Comparison of ENCODE assay signal across 8 cellular contexts in the genomic region with DNA sequence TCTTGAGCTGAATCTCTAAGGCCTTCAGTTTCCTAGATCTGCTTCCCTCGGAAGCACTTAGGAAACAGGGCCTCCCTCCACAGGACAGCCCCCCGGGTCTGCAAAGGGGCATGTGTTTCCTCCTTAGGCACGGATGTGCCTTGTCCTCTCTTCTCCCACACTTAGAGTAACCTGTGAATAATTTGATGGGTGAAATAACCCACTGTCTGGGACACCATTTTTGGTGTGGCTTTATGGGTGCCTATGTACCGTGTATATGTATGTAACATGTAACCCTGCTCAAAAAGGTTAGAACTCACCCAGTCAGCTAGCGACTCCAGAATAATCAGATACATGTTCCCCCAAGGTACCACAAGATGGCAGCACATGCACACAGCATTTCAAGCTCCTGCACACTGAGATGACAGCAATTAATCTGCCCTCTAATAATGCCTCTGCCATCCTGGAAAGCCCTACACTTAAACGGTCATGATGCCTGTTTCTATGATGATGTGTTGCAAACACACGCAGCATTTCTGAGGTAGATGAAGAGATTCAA.
DNase-seq lines count a peak whose midpoint lies in the region; ATAC-seq and TF ChIP-seq lines count a peak whose summit lies in the region.

No MANE protein-coding gene starts in this region.

- DNase-seq in DMS114 treated with DMSO at 0.1 percent for 48 hours (lab: John Stamatoyannopoulos, UW; ENCODE audit: unreplicated experiment) = peak; percentile 82
- DNase-seq in Kasumi-1 (lab: John Stamatoyannopoulos, UW) = peak; percentile 90 to 94
- DNase-seq in PC-9 = peak; percentile 66 to 71
- DNase-seq in activated T-cell treated with anti-CD3 and anti-CD28 coated beads, Interleukin-2, amount 50 U/mL, for 24 hours = peak; percentile 66
- DNase-seq in fibroblast of gingiva (ENCODE audit: low read depth) = peak; percentile 78
- DNase-seq in neural crest cell (ENCODE audit: low read depth, low spot score) = peak; percentile 63
- DNase-seq in stromal cell of bone marrow (ENCODE audit: low read depth) = peak; percentile 70

- peaks cover 21% of the 10 kb centered on the region for H3K4me1 Mint-ChIP-seq in activated T-cell treated with anti-CD3 and anti-CD28 coated beads, Interleukin-2, amount 50 U/mL, for 24 hours (ENCODE audit: low read depth)
- H3K4me1 Mint-ChIP-seq in neural crest cell = peaks cover 19% of the 10 kb centered on the region

- no peaks in the 10 kb centered on the region for H3K9me3 ChIP-seq in PC-9 (ENCODE audit: insufficient read depth, low read depth)

- H3F3A ChIP-seq in PC-9 (ENCODE audit: insufficient read depth, low read depth) = 0 out of 2 replicates have a peak, but pooled peaks cover 3% of the 10 kb centered on the region

- no peak overlapping the region for H3K4me3 ChIP-seq in PC-9

- H3K27ac ChIP-seq in PC-9 = no peak overlapping the region

- no peaks in the 10 kb centered on the region for H3K36me3 ChIP-seq in PC-9 (ENCODE audit: low read depth)

- H2AFZ ChIP-seq in PC-9 = no peak overlapping the region

- intact Hi-C loops in PC-9 (cut with micrococcal nuclease; ENCODE audit: unreplicated experiment) = loop anchor here (1.0 to 5.0 kb wide), 7 partner anchors 28 to 614 kb away; no protein-coding TSS in a partner anchor

- no peak overlapping the region for H3K27ac Mint-ChIP-seq in activated T-cell treated with anti-CD3 and anti-CD28 coated beads, Interleukin-2, amount 50 U/mL, for 24 hours
- H3K27ac Mint-ChIP-seq in neural crest cell (ENCODE audit: unreplicated experiment) = no peak overlapping the region

- H3K9me3 Mint-ChIP-seq in activated T-cell treated with anti-CD3 and anti-CD28 coated beads, Interleukin-2, amount 50 U/mL, for 24 hours = no peaks in the 10 kb centered on the region
- no peaks in the 10 kb centered on the region for H3K9me3 Mint-ChIP-seq in neural crest cell

- POLR2A ChIA-PET in PC-9 (lab: Charles Lee; ENCODE audit: unreplicated experiment) = no interaction called here

- no TSS peak for BruUV-seq in PC-9 (replicated peaks; lab: Mats Ljungman, UMichigan)

- H3K4me2 ChIP-seq in PC-9 = no peak overlapping the region

- no peaks in the 10 kb centered on the region; the same call in 1 of the 2 replicates for H4K20me1 ChIP-seq in PC-9 (ENCODE audit: insufficient read depth)

- TF ChIP-seq CTCF in PC-9 (conservative IDR thresholded peaks at IDR 0.05) (peak; percentile 81), neural crest cell (conservative IDR thresholded peaks at IDR 0.05) (peak; percentile 83)

- peaks cover 3% of the 10 kb centered on the region for H3K36me3 Mint-ChIP-seq in activated T-cell treated with anti-CD3 and anti-CD28 coated beads, Interleukin-2, amount 50 U/mL, for 24 hours (ENCODE audit: low read depth)
- no peaks in the 10 kb centered on the region for H3K36me3 Mint-ChIP-seq in neural crest cell (ENCODE audit: low read depth)

- CTCF ChIA-PET in PC-9 (lab: Charles Lee) = interaction anchor here (0.5 to 0.7 kb wide), 6 partner anchors 64 to 1628 kb away, joined by 3 to 8 read pairs (median 3); no protein-coding TSS in a partner anchor

- no peak overlapping the region for H3K4me3 Mint-ChIP-seq in activated T-cell treated with anti-CD3 and anti-CD28 coated beads, Interleukin-2, amount 50 U/mL, for 24 hours
- no peak overlapping the region for H3K4me3 Mint-ChIP-seq in neural crest cell

- ATAC-seq in GM21526 (IDR thresholded peaks at IDR 0.05; ENCODE audit: low FRiP score, unreplicated experiment) = peak; percentile 72

- no peaks in the 10 kb centered on the region for H3K79me2 ChIP-seq in PC-9 (ENCODE audit: low read depth)

- H3K27me3 Mint-ChIP-seq in activated T-cell treated with anti-CD3 and anti-CD28 coated beads, Interleukin-2, amount 50 U/mL, for 24 hours = no peaks in the 10 kb centered on the region
- no peaks in the 10 kb centered on the region for H3K27me3 Mint-ChIP-seq in neural crest cell (ENCODE audit: low read depth)

- no peaks in the 10 kb centered on the region for H3K4me1 ChIP-seq in PC-9 (replicated peaks; ENCODE audit: insufficient read depth)

- peaks cover 18% of the 10 kb centered on the region; the same call in 1 of the 2 replicates for H3K27me3 ChIP-seq in PC-9 (ENCODE audit: insufficient read depth, low read depth)

- no peaks in the 10 kb centered on the region for H3K9me2 ChIP-seq in PC-9 (ENCODE audit: insufficient read depth)
